18 cellular contexts compared by ENCODE assay signal in genomic region chr10:71394926-71395562, GRCh38. TPM values are rescaled to one million over a fixed set of nuclear protein-coding genes. Genes with fewer than 3 reads are reported as not detected.
"Had no signal": no experiment of that assay in that cellular context is flagged by ENCODE, and none has a peak within 500 bp of the region (broad histone marks: within the 10 kb centered on the region; RNA-seq: fewer than 3 reads in every experiment).

No MANE protein-coding gene starts in this region.

- H3K36me3 Mint-ChIP-seq: activated naive CD8-positive, alpha-beta T cell; stimulated activated memory B cell treated with anti-CD40 and anti-IgM and Interleukin-4, amounts not matched to agents 10 μg/mL and 1 μg/mL and 100 μg/mL, for 72 hours had no signal

- ATAC-seq: activated CD4-positive, CD25-positive, alpha-beta regulatory T cell treated with anti-CD3 and anti-CD28 coated beads, Interleukin-2, amount 50 U/mL, for 24 hours; stimulated activated memory B cell treated with anti-CD40 and anti-IgM and Interleukin-4, amounts not matched to agents 10 μg/mL and 1 μg/mL and 100 μg/mL, for 72 hours had no signal

- H3K9me3 Mint-ChIP-seq: activated T-cell treated with anti-CD3 and anti-CD28 coated beads, Interleukin-2, amount 50 U/mL, for 24 hours; neural crest cell; stimulated activated memory B cell treated with anti-CD40 and anti-IgM and Interleukin-4, amounts not matched to agents 10 μg/mL and 1 μg/mL and 100 μg/mL, for 72 hours had no signal

- DNase-seq: activated CD4-positive, alpha-beta T cell treated with anti-CD3 and anti-CD28 coated beads, Interleukin-2, amount 50 U/mL, for 1 hour; activated effector memory CD4-positive, alpha-beta T cell treated with Interleukin-2 at 50 U/mL for 16 hours; activated T-cell treated with anti-CD3 and anti-CD28 coated beads, Interleukin-2, amount 50 U/mL, for 24 hours; amygdala; body of pancreas; caudate nucleus; colonic mucosa; effector CD4-positive, alpha-beta T cell; foreskin fibroblast; glutamatergic neuron; hypothalamus; stimulated activated CD4-positive, alpha-beta T cell treated with anti-CD3 and anti-CD28 coated beads, Interleukin-1b, Interleukin-23, amount 100 ng/mL, for 48 hours; thyroid gland had no signal

- H3K27ac Mint-ChIP-seq: activated naive CD8-positive, alpha-beta T cell; activated T-cell treated with anti-CD3 and anti-CD28 coated beads, Interleukin-2, amount 50 U/mL, for 24 hours; stimulated activated memory B cell treated with anti-CD40 and anti-IgM and Interleukin-4, amounts not matched to agents 10 μg/mL and 1 μg/mL and 100 μg/mL, for 72 hours had no signal

- H3K4me3 Mint-ChIP-seq: activated T-cell treated with anti-CD3 and anti-CD28 coated beads, Interleukin-2, amount 50 U/mL, for 24 hours; stimulated activated memory B cell treated with anti-CD40 and anti-IgM and Interleukin-4, amounts not matched to agents 10 μg/mL and 1 μg/mL and 100 μg/mL, for 72 hours had no signal

RNA-seq across cellular contexts. Expression of gene CDH23, which starts 1.7 kb away (rescaled TPM):
- total RNA-seq: endothelial cell of umbilical vein had no signal
